In the genomic region with DNA sequence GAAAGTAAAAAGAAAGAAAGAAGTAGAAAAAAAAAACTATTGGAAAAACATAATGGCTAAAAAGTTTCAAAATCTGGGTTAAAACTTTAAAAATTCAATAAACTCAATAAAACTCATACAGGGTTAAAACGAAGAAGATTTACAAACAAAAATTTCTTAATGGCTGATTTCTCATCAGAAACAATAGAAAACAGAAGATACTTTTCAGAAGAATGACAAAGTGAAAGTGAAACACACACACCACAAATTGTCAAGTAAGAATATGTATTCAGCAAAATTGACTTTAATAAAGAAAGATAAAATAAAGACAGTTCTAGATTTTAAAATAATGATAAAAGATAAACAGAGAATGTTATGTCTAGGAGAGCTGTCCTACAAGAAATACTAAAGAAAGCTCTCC, we compare ENCODE assay signal across 12 cellular contexts.
DNase-seq lines count a peak whose midpoint lies in the region; ATAC-seq and TF ChIP-seq lines count a peak whose summit lies in the region.
"Had no signal": no experiment of that assay in that cellular context is flagged by ENCODE, and none has a peak within 500 bp of the region (broad histone marks: within the 10 kb centered on the region; RNA-seq: fewer than 3 reads in every experiment).

No MANE protein-coding gene starts in this region.

- intact Hi-C loops in HCT116 (cut with micrococcal nuclease), result no loop called here
- intact Hi-C loops in activated CD8-positive, alpha-beta T cell treated with anti-CD3 and anti-CD28 coated beads for 36 hours (cut with micrococcal nuclease), result no loop called here

- peak overlapping the region; percentile 64 for H3K27ac Mint-ChIP-seq in activated CD8-positive, alpha-beta T cell treated with anti-CD3 and anti-CD28 coated beads for 36 hours
- H3K27ac Mint-ChIP-seq in immature natural killer cell, result peak overlapping the region in 3 of 6 donors; percentile 39 to 87 (median 77)
- H3K27ac Mint-ChIP-seq: naive B cell had no signal

- H2AFZ ChIP-seq in HCT116 (ENCODE audit: low read depth, low read length, poor library complexity, severe bottlenecking), result peak overlapping the region; percentile 42

- no peaks in the 10 kb centered on the region for H3K4me1 ChIP-seq in HCT116 (ENCODE audit: control insufficient read depth in 1 of 2, insufficient read depth in 2 of 2, low read length in 2 of 2)

- no peak for ATAC-seq in HCT116
- no peak for ATAC-seq in activated CD8-positive, alpha-beta T cell treated with anti-CD3 and anti-CD28 coated beads for 36 hours
- no peak for ATAC-seq in HG03045 (IDR thresholded peaks at IDR 0.05; ENCODE audit: unreplicated experiment)

- POLR2A ChIA-PET in HCT116 (lab: Charles Lee), result no interaction called here
- POLR2A ChIA-PET in activated CD8-positive, alpha-beta T cell treated with anti-CD3 and anti-CD28 coated beads for 36 hours (lab: Charles Lee), result no interaction called here

- no peaks in the 10 kb centered on the region for H3K9me3 ChIP-seq in HCT116 (ENCODE audit: control insufficient read depth in 1 of 2, insufficient read depth in 1 of 2, low read depth in 1 of 2, low read length in 2 of 2)

- H3K4me1 Mint-ChIP-seq in activated CD8-positive, alpha-beta T cell treated with anti-CD3 and anti-CD28 coated beads for 36 hours (ENCODE audit: low read depth), result peaks cover 13% of the 10 kb centered on the region
- peaks cover 9 to 19% of the 10 kb centered on the region in 2 donors for H3K4me1 Mint-ChIP-seq in immature natural killer cell

- no peaks in the 10 kb centered on the region for H3K36me3 ChIP-seq in HCT116 (ENCODE audit: control insufficient read depth in 1 of 2, insufficient read depth in 2 of 2, low read length in 2 of 2)
- H3K36me3 ChIP-seq: WERI-Rb-1 had no signal

- H3K9me2 ChIP-seq in HCT116 (ENCODE audit: insufficient read depth), result no peaks in the 10 kb centered on the region; the same call in 1 of the 2 replicates

- H3K4me3 Mint-ChIP-seq in activated CD8-positive, alpha-beta T cell treated with anti-CD3 and anti-CD28 coated beads for 36 hours, result peak overlapping the region; percentile 43
- peak overlapping the region; percentile 36 to 68 (median 56) for H3K4me3 Mint-ChIP-seq in immature natural killer cell

- no peaks in the 10 kb centered on the region for H3K27me3 Mint-ChIP-seq in activated CD8-positive, alpha-beta T cell treated with anti-CD3 and anti-CD28 coated beads for 36 hours
- H3K27me3 Mint-ChIP-seq in immature natural killer cell (ENCODE audit: low read depth in 3 of 3), result peaks cover 0 to 2% (median 0%) of the 10 kb centered on the region in 3 donors
- H3K27me3 Mint-ChIP-seq: naive B cell had no signal

- H3K4me3 ChIP-seq in HCT116 (replicated peaks in 1 of 2; ENCODE audit: low read depth in 1 of 2, low read length in 2 of 2), result no peak overlapping the region

- no peaks in the 10 kb centered on the region for H3K27me3 ChIP-seq in HCT116 (ENCODE audit: insufficient read depth, low read length)

- no peak for TF ChIP-seq POLR2A in HCT116 (IDR thresholded peaks at IDR 0.05; ENCODE audit: borderline replicate concordance, extremely low read depth, insufficient read depth, insufficient read length)

- peak; percentile 26 for DNase-seq in AG08395 (ENCODE audit: low spot score)
- no peak for DNase-seq in HCT116 (ENCODE audit: low read depth, low spot score)
- no peak for DNase-seq in activated CD8-positive, alpha-beta T cell treated with anti-CD3 and anti-CD28 coated beads for 36 hours
- peak in 2 of 3 donors; percentile 1 to 6 for DNase-seq in immature natural killer cell
- DNase-seq in stimulated activated CD4-positive, alpha-beta T cell treated with anti-CD3 and anti-CD28 coated beads, Interleukin-2, amount 100 ng/mL, for 24 hours, result no peak
- no peak for DNase-seq in NCI-H524 treated with DMSO at 0.1 percent for 48 hours (lab: John Stamatoyannopoulos, UW)
- DNase-seq in iPS-NIHi11 (ENCODE audit: low spot score), result no peak
- DNase-seq: naive B cell; NCI-H146; stimulated activated CD4-positive, alpha-beta T cell treated with anti-CD3 and anti-CD28 coated beads, Interleukin-12 subunit alpha, Interleukin-12 subunit beta, amount 100 ng/mL, for 4 hours; WERI-Rb-1 had no signal

- H3K36me3 Mint-ChIP-seq in activated CD8-positive, alpha-beta T cell treated with anti-CD3 and anti-CD28 coated beads for 36 hours (ENCODE audit: low read depth), result no peaks in the 10 kb centered on the region
- H3K36me3 Mint-ChIP-seq in immature natural killer cell, result no peaks in the 10 kb centered on the region
- H3K36me3 Mint-ChIP-seq: naive B cell had no signal

- no peaks in the 10 kb centered on the region for H4K20me1 ChIP-seq in HCT116 (ENCODE audit: insufficient read depth)

- RAD21 ChIA-PET in HCT116 (lab: Charles Lee; ENCODE audit: low non-redundant PET in 1 of 2, low total read pairs in 2 of 2, uncharacterized antibody in 2 of 2, unreplicated experiment in 2 of 2), result no interaction called here

- BruUV-seq in HCT116 (replicated peaks; lab: Mats Ljungman, UMichigan), result no TSS peak

- no peaks in the 10 kb centered on the region for H3K9me3 Mint-ChIP-seq in activated CD8-positive, alpha-beta T cell treated with anti-CD3 and anti-CD28 coated beads for 36 hours
- no peaks in the 10 kb centered on the region for H3K9me3 Mint-ChIP-seq in immature natural killer cell
- H3K9me3 Mint-ChIP-seq: naive B cell had no signal

- CTCF ChIA-PET in HCT116 (lab: Charles Lee), result no interaction called here
- CTCF ChIA-PET in activated CD8-positive, alpha-beta T cell treated with anti-CD3 and anti-CD28 coated beads for 36 hours (lab: Charles Lee), result interaction anchor here (1.0 kb wide), 1 partner anchor 17 kb away, joined by 3 read pairs; no protein-coding TSS in a partner anchor

- TF ChIP-seq RAD21 in HCT116 (IDR thresholded peaks at IDR 0.05; ENCODE audit: low read depth), result no peak

- H3K4me2 ChIP-seq in HCT116 (ENCODE audit: low read length), result no peak overlapping the region

- no peak overlapping the region for H3K9ac ChIP-seq in HCT116 (ENCODE audit: low read length)

- H3K79me2 ChIP-seq in HCT116 (ENCODE audit: insufficient read depth, low read length), result no peaks in the 10 kb centered on the region

- H3K27ac ChIP-seq in HCT116 (ENCODE audit: low read depth, low read length), result no peak overlapping the region
- H3K27ac ChIP-seq: WERI-Rb-1 had no signal

- no peak for TF ChIP-seq CTCF in HCT116 (IDR thresholded peaks at IDR 0.05 in 2 of 3, conservative IDR thresholded peaks at IDR 0.05 in 1 of 3; ENCODE audit: borderline replicate concordance in 1 of 3, insufficient read depth in 1 of 3, low read depth in 2 of 3, low read length in 2 of 3)
- no peak for TF ChIP-seq CTCF in activated CD8-positive, alpha-beta T cell treated with anti-CD3 and anti-CD28 coated beads for 36 hours (IDR thresholded peaks at IDR 0.05)

TF ChIP-seq in HCT116, 20 proteins besides CTCF, POLR2A, EP300 and RAD21 (continues in another document):
- no peak for TF ChIP-seq TCF7L2 (IDR thresholded peaks at IDR 0.05; ENCODE audit: borderline replicate concordance, extremely low read depth, insufficient read depth, insufficient read length)
- no peak for TF ChIP-seq YY1 (IDR thresholded peaks at IDR 0.05; ENCODE audit: extremely low read depth, insufficient replicate concordance, low read depth, low read length)
- TF ChIP-seq, protein P1, sequence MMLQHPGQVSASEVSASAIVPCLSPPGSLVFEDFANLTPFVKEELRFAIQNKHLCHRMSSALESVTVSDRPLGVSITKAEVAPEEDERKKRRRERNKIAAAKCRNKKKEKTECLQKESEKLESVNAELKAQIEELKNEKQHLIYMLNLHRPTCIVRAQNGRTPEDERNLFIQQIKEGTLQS (IDR thresholded peaks at IDR 0.05), result no peak
- TF ChIP-seq, protein P2, sequence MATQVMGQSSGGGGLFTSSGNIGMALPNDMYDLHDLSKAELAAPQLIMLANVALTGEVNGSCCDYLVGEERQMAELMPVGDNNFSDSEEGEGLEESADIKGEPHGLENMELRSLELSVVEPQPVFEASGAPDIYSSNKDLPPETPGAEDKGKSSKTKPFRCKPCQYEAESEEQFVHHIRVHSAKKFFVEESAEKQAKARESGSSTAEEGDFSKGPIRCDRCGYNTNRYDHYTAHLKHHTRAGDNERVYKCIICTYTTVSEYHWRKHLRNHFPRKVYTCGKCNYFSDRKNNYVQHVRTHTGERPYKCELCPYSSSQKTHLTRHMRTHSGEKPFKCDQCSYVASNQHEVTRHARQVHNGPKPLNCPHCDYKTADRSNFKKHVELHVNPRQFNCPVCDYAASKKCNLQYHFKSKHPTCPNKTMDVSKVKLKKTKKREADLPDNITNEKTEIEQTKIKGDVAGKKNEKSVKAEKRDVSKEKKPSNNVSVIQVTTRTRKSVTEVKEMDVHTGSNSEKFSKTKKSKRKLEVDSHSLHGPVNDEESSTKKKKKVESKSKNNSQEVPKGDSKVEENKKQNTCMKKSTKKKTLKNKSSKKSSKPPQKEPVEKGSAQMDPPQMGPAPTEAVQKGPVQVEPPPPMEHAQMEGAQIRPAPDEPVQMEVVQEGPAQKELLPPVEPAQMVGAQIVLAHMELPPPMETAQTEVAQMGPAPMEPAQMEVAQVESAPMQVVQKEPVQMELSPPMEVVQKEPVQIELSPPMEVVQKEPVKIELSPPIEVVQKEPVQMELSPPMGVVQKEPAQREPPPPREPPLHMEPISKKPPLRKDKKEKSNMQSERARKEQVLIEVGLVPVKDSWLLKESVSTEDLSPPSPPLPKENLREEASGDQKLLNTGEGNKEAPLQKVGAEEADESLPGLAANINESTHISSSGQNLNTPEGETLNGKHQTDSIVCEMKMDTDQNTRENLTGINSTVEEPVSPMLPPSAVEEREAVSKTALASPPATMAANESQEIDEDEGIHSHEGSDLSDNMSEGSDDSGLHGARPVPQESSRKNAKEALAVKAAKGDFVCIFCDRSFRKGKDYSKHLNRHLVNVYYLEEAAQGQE (IDR thresholded peaks at IDR 0.05; ENCODE audit: low read depth), result no peak
- no peak for TF ChIP-seq SRF (IDR thresholded peaks at IDR 0.05; ENCODE audit: low read depth)
- TF ChIP-seq EZH2 (IDR thresholded peaks at IDR 0.05), result no peak
- no peak for TF ChIP-seq ELF1 (IDR thresholded peaks at IDR 0.05; ENCODE audit: borderline replicate concordance, low read depth)
- no peak for TF ChIP-seq SIN3A (IDR thresholded peaks at IDR 0.05; ENCODE audit: low read depth)
- TF ChIP-seq SP1 (IDR thresholded peaks at IDR 0.05; ENCODE audit: low read depth), result no peak
- no peak for TF ChIP-seq FOSL1 (IDR thresholded peaks at IDR 0.05; ENCODE audit: low read depth)
- TF ChIP-seq CBX3 (IDR thresholded peaks at IDR 0.05; ENCODE audit: low read depth), result no peak

Comparison
In these comparisons a context has a peak if more than half of its experiments do, and no peak if none do; other contexts are left out.
1. DNase-seq: peak in AG08395 (single experiment) and immature natural killer cell (2 of 3); none in HCT116 (single experiment), activated CD8-positive, alpha-beta T cell treated with anti-CD3 and anti-CD28 coated beads for 36 hours (single experiment), stimulated activated CD4-positive, alpha-beta T cell treated with anti-CD3 and anti-CD28 coated beads, Interleukin-2, amount 100 ng/mL, for 24 hours (0 of 2), NCI-H524 treated with DMSO at 0.1 percent for 48 hours (single experiment) and iPS-NIHi11 (single experiment).